Comparison of ENCODE assay signal across 1 cellular context in genomic region chr6:46651766-46652165, GRCh38.
TF ChIP-seq lines count a peak whose summit lies in the region.

No MANE protein-coding gene starts in this region.

TF ChIP-seq in GM23338, 12 proteins besides CTCF, POLR2A, EP300 and RAD21 (continued from another document):
- TF ChIP-seq ZNF462 (CRISPR knock-in tag; IDR thresholded peaks at IDR 0.05) (no peak), ZNF114 (CRISPR knock-in tag; IDR thresholded peaks at IDR 0.05) (no peak), EZH2 (IDR thresholded peaks at IDR 0.05; ENCODE audit: low read depth, unreplicated experiment) (no peak), REST (IDR thresholded peaks at IDR 0.05; ENCODE audit: unreplicated experiment) (no peak), ZNF331 (CRISPR knock-in tag; IDR thresholded peaks at IDR 0.05; ENCODE audit: low read depth) (no peak)
